ENCODE assay signal across 13 cellular contexts in the genomic region with DNA sequence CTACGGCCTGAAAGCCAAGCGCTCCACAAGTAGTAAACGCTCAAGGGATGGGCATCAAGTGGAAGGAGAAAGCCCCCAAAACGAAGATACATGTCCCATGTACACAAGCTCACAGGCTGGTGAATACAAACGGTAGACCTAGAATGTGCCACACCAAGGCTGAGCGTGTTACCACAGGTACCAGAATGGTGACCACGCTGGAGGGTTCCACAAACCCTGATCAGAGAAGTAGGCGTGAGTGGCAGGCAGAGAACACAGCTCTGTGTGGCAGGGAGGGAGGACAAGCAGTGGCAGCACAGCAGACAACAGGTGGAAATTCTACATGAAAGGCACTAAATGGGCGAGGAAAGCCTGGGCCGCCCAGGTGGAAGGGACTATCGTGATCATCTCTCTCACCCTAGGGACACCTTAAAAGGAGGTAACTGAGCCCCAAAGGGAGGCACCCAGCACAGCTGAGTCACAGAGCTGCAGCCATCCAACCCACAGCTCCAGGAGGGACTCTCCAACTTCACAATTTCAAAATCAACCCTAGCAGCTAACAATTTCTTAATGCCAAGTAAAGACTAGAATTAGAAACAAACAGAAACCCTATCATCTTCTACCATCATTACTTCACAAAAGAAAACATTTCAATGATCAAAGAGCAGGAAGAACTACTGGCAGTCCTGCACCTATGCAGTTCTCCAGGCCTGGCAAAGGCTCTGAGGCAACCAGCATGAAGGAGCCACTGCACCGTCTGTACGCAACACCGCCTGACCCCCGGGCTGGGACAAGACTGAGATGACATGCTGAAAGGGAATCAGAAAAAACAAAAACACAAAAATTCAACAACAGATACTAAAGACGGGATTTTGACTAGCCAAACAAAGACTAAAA. TPM values are rescaled to one million over a fixed set of nuclear protein-coding genes. Genes with fewer than 3 reads are reported as not detected.
A peak's percentile ranks its signal among the peaks of the same experiment; 100 is the strongest.
DNase-seq lines count a peak whose midpoint lies in the region; ATAC-seq, FAIRE-seq and TF ChIP-seq lines count a peak whose summit lies in the region.
"Not testable (repeated sequence)": the region's sequence is repeated elsewhere in the genome, so short reads cannot be mapped to it uniquely, and the experiment has no call there.
"Had no signal": no experiment of that assay in that cellular context is flagged by ENCODE, and none has a peak within 500 bp of the region (broad histone marks: within the 10 kb centered on the region; RNA-seq: fewer than 3 reads in every experiment).

No MANE protein-coding gene starts in this region.

- not testable (repeated sequence) for DNase-seq in CD4-positive, CD25-positive, alpha-beta regulatory T cell; T-cell; activated CD8-positive, alpha-beta T cell treated with anti-CD3 and anti-CD28 coated beads for 36 hours; GM12878 (ENCODE audit: low read depth, low spot score); foreskin keratinocyte; natural killer cell; stimulated activated naive CD8-positive, alpha-beta T cell treated with anti-CD3 and anti-CD28 coated beads, Interleukin-15, Interleukin-2, amounts not matched to agents 100 U/mL and 50 U/mL, for 24 hours

- H3K4me3 ChIP-seq in CD4-positive, CD25-positive, alpha-beta regulatory T cell (ENCODE audit: low read depth, low read length); GM12878: not testable (repeated sequence)

- TF ChIP-seq CTCF in activated CD8-positive, alpha-beta T cell treated with anti-CD3 and anti-CD28 coated beads for 36 hours (IDR thresholded peaks at IDR 0.05); GM12878 (IDR thresholded peaks at IDR 0.05 in 2 of 3, conservative IDR thresholded peaks at IDR 0.05 in 1 of 3; ENCODE audit: control insufficient read depth in 2 of 3, extremely low read depth in 1 of 3, insufficient read depth in 1 of 3, low read depth in 3 of 3, low read length in 3 of 3); foreskin keratinocyte (conservative IDR thresholded peaks at IDR 0.05); natural killer cell (IDR thresholded peaks at IDR 0.05): not testable (repeated sequence)

- not testable (repeated sequence) for H3K27ac Mint-ChIP-seq in CD4-positive, CD25-positive, alpha-beta regulatory T cell; T-cell; activated CD8-positive, alpha-beta T cell treated with anti-CD3 and anti-CD28 coated beads for 36 hours; activated T-helper 17 cell treated with anti-CD3 and anti-CD28 coated beads, Interleukin-2, amount 50 U/mL, for 72 hours; natural killer cell

- H3K4me1 ChIP-seq in CD4-positive, CD25-positive, alpha-beta regulatory T cell (ENCODE audit: control insufficient read depth, insufficient read depth, low read length, poor library complexity, severe bottlenecking); GM12878 (ENCODE audit: control insufficient read depth, insufficient read depth, low read length); foreskin keratinocyte: not testable (repeated sequence)

- not testable (repeated sequence) for H3K36me3 Mint-ChIP-seq in CD4-positive, CD25-positive, alpha-beta regulatory T cell; T-cell; activated CD8-positive, alpha-beta T cell treated with anti-CD3 and anti-CD28 coated beads for 36 hours (ENCODE audit: low read depth); activated T-helper 17 cell treated with anti-CD3 and anti-CD28 coated beads, Interleukin-2, amount 50 U/mL, for 72 hours (ENCODE audit: low read depth); natural killer cell

- not testable (repeated sequence) for H2AFZ ChIP-seq in GM12878 (ENCODE audit: control insufficient read depth, low read depth, low read length)

- not testable (repeated sequence) for TF ChIP-seq EP300 in GM12878 (IDR thresholded peaks at IDR 0.05; ENCODE audit: borderline replicate concordance in 1 of 2, control insufficient read depth in 1 of 2, low read depth in 2 of 2, low read length in 2 of 2)

- H3K4me1 Mint-ChIP-seq in CD4-positive, CD25-positive, alpha-beta regulatory T cell; T-cell; activated CD8-positive, alpha-beta T cell treated with anti-CD3 and anti-CD28 coated beads for 36 hours (ENCODE audit: low read depth); activated T-helper 17 cell treated with anti-CD3 and anti-CD28 coated beads, Interleukin-2, amount 50 U/mL, for 72 hours; natural killer cell: not testable (repeated sequence)

- not testable (repeated sequence) for FAIRE-seq in GM12878 (lab: Jason Lieb, UNC)

- not testable (repeated sequence) for H4K20me1 ChIP-seq in GM12878 (ENCODE audit: control insufficient read depth, insufficient read depth)

- not testable (repeated sequence) for H3K27ac ChIP-seq in CD4-positive, CD25-positive, alpha-beta regulatory T cell (ENCODE audit: insufficient read depth, low read length, poor library complexity, severe bottlenecking); GM12878 (ENCODE audit: control insufficient read depth, insufficient read depth); foreskin keratinocyte

- H3K9me3 ChIP-seq in CD4-positive, CD25-positive, alpha-beta regulatory T cell (ENCODE audit: control insufficient read depth in 2 of 2, low read length in 2 of 2); GM12878 (replicated peaks; ENCODE audit: control insufficient read depth, insufficient read depth, low read length): not testable (repeated sequence)

- POLR2A ChIA-PET in T-cell (lab: Charles Lee); activated CD8-positive, alpha-beta T cell treated with anti-CD3 and anti-CD28 coated beads for 36 hours (lab: Charles Lee); GM12878 (lab: Charles Lee): not testable (repeated sequence)

- BruUV-seq in GM12878 (replicated peaks; lab: Mats Ljungman, UMichigan): not testable (repeated sequence)

- H3K27me3 ChIP-seq in CD4-positive, CD25-positive, alpha-beta regulatory T cell (ENCODE audit: control insufficient read depth, insufficient read depth, low read length); GM12878 (replicated peaks in 1 of 2; ENCODE audit: control insufficient read depth in 2 of 2, insufficient read depth in 2 of 2, low read length in 1 of 2); foreskin keratinocyte: not testable (repeated sequence)

- not testable (repeated sequence) for H3K4me3 Mint-ChIP-seq in CD4-positive, CD25-positive, alpha-beta regulatory T cell; T-cell; activated CD8-positive, alpha-beta T cell treated with anti-CD3 and anti-CD28 coated beads for 36 hours; activated T-helper 17 cell treated with anti-CD3 and anti-CD28 coated beads, Interleukin-2, amount 50 U/mL, for 72 hours; natural killer cell

- RAD21 ChIA-PET in GM12878 (lab: Charles Lee; ENCODE audit: unreplicated experiment): not testable (repeated sequence)

- in situ Hi-C loops in GM12878 (cut with MboI): not testable (repeated sequence)

- not testable (repeated sequence) for H3K9ac ChIP-seq in GM12878 (ENCODE audit: control insufficient read depth, insufficient read depth, low read length)

- H3K9me3 Mint-ChIP-seq in CD4-positive, CD25-positive, alpha-beta regulatory T cell; T-cell; activated CD8-positive, alpha-beta T cell treated with anti-CD3 and anti-CD28 coated beads for 36 hours; activated T-helper 17 cell treated with anti-CD3 and anti-CD28 coated beads, Interleukin-2, amount 50 U/mL, for 72 hours; natural killer cell: not testable (repeated sequence)

- H3K79me2 ChIP-seq in GM12878 (ENCODE audit: control insufficient read depth, insufficient read depth, low read length): not testable (repeated sequence)

- H3K4me2 ChIP-seq in GM12878 (ENCODE audit: control insufficient read depth, insufficient read depth): not testable (repeated sequence)

- SMC1A ChIA-PET in GM12878 (lab: Charles Lee; ENCODE audit: uncharacterized antibody, unreplicated experiment): not testable (repeated sequence)

- CTCF ChIA-PET in T-cell (lab: Charles Lee); activated CD8-positive, alpha-beta T cell treated with anti-CD3 and anti-CD28 coated beads for 36 hours (lab: Charles Lee); GM12878 (lab: Yijun Ruan, JAX): not testable (repeated sequence)

- TF ChIP-seq RAD21 in GM12878 (IDR thresholded peaks at IDR 0.05; ENCODE audit: insufficient read depth, low read depth, low read length): not testable (repeated sequence)

- not testable (repeated sequence) for TF ChIP-seq POLR2A in GM12878 (IDR thresholded peaks at IDR 0.05; ENCODE audit: low read depth, low read length)

- peak; percentile 72 to 85 for ATAC-seq in CD4-positive, CD25-positive, alpha-beta regulatory T cell (ENCODE audit: low read depth in 2 of 2)
- peak; percentile 81 to 92 (median 87) for ATAC-seq in T-cell (replicated peaks in 1 of 4)
- ATAC-seq in activated CD8-positive, alpha-beta T cell treated with anti-CD3 and anti-CD28 coated beads for 36 hours: peak; percentile 96
- ATAC-seq in activated T-helper 17 cell treated with anti-CD3 and anti-CD28 coated beads, Interleukin-2, amount 50 U/mL, for 72 hours (replicated peaks): peak; percentile 98
- peak; percentile 59 for ATAC-seq in GM12878
- ATAC-seq in foreskin keratinocyte: peak; percentile 30
- peak in 2 of 3 donors; percentile 46 to 55 for ATAC-seq in natural killer cell
- peak; percentile 93 for ATAC-seq in stimulated activated naive CD8-positive, alpha-beta T cell treated with anti-CD3 and anti-CD28 coated beads, Interleukin-15, Interleukin-2, amounts not matched to agents 100 U/mL and 50 U/mL, for 24 hours

- not testable (repeated sequence) for H3K27me3 Mint-ChIP-seq in CD4-positive, CD25-positive, alpha-beta regulatory T cell; T-cell; activated CD8-positive, alpha-beta T cell treated with anti-CD3 and anti-CD28 coated beads for 36 hours; activated T-helper 17 cell treated with anti-CD3 and anti-CD28 coated beads, Interleukin-2, amount 50 U/mL, for 72 hours; natural killer cell (ENCODE audit: low read depth in 2 of 2)

- not testable (repeated sequence) for H3K36me3 ChIP-seq in CD4-positive, CD25-positive, alpha-beta regulatory T cell (ENCODE audit: control insufficient read depth, insufficient read depth, low read length); GM12878 (ENCODE audit: control insufficient read depth in 2 of 2, insufficient read depth in 2 of 2, low read length in 1 of 2)

- WGBS in GM12878 (ENCODE audit: insufficient coverage, insufficient replicate concordance, low lambda C conversion rate, missing lambda C conversion rate): no CpG with 5 or more reads among the region's 16 CpGs

- intact Hi-C loops in activated CD8-positive, alpha-beta T cell treated with anti-CD3 and anti-CD28 coated beads for 36 hours (cut with micrococcal nuclease); GM12878 (cut with micrococcal nuclease; ENCODE audit: unreplicated experiment); natural killer cell (cut with micrococcal nuclease): not testable (repeated sequence)

RNA-seq across cellular contexts. Expression of a gene that starts 32.7 kb away (rescaled TPM):
- total RNA-seq in CD4-positive, CD25-positive, alpha-beta regulatory T cell: 3.5 TPM
- 1 to 10 TPM in 1 of 4 donors, under 1 TPM in 3; 0.52 to 1.3 (median 0.70) TPM for polyA plus RNA-seq in CD4-positive, CD25-positive, alpha-beta regulatory T cell
- 10 to 100 TPM in 2 of 5 donors, 1 to 10 TPM in 2, not detected in 1; 2.7 to 14.4 (median 10.7) TPM for total RNA-seq in T-cell
- total RNA-seq in activated CD8-positive, alpha-beta T cell treated with anti-CD3 and anti-CD28 coated beads for 36 hours: 1 to 10 TPM; 1.2 to 2.1 TPM
- 10 to 100 TPM in 1 of 2 donors, 1 to 10 TPM in 1; 1.3 to 11.0 TPM for total RNA-seq in activated T-helper 17 cell treated with anti-CD3 and anti-CD28 coated beads, Interleukin-2, amount 50 U/mL, for 72 hours
- 3.7 and 4.8 TPM in 2 replicates for total RNA-seq in GM12878 (2013; cell fraction: nucleolus; rRNA removed)
- 0.96 and 1.0 TPM in 2 replicates for total RNA-seq in GM12878 (2014; rRNA removed)
- total RNA-seq in GM12878 (2014; rRNA removed; fragmentation: Illumina TruSeq; extraction: Trizol): not detected in 2 replicates
- 0.48 and 2.2 TPM in 2 replicates for total RNA-seq in GM12878 (2021)
- polyA plus RNA-seq in GM12878 (2011; ENCODE audit: low read depth): 12.9 TPM
- polyA plus RNA-seq in GM12878 (2011; rRNA removed): 0.63 and 1.5 TPM in 2 replicates
- polyA plus RNA-seq in GM12878 (2011; cell fraction: cytosol; rRNA removed): 2.4 and 7.4 TPM in 2 replicates
- polyA plus RNA-seq in GM12878 (2011; cell fraction: nucleus; rRNA removed): 43.6 and 52.3 TPM in 2 replicates
- 2.5 and 3.0 TPM in 2 replicates for polyA plus RNA-seq in GM12878 (2012)
- polyA plus RNA-seq in GM12878 (2014; fragmentation: Illumina TruSeq; extraction: Trizol): not detected in 2 replicates
- polyA plus RNA-seq in GM12878 (2014; fragmentation: Nextera tagmentation; extraction: Ambion mirVana): not detected
- polyA plus RNA-seq in GM12878 (2014; rRNA removed): 1.9 and 3.1 TPM in 2 replicates
- 1 to 10 TPM in 1 of 2 experiments, under 1 TPM in 1; 0.67 to 1.0 TPM for polyA plus RNA-seq in GM12878 (2016; fragmentation: Nextera tagmentation; extraction: Ambion mirVana)
- polyA minus RNA-seq in GM12878 (2011; rRNA and poly(A)+ RNA removed): 0.57 TPM in 1 of 2 replicates, not detected in the other
- not detected in 2 replicates for polyA minus RNA-seq in GM12878 (2011; cell fraction: cytosol; rRNA and poly(A)+ RNA removed)
- 0.48 and 0.77 TPM in 2 replicates for polyA minus RNA-seq in GM12878 (2011; cell fraction: nucleus; rRNA and poly(A)+ RNA removed)
- 0.56 and 2.4 TPM in 2 replicates for total RNA-seq in foreskin keratinocyte
- polyA plus RNA-seq in foreskin keratinocyte: 0.87 and 4.1 TPM in 2 replicates
- 1 to 10 TPM; 1.6 to 8.5 (median 6.5) TPM for total RNA-seq in natural killer cell
- total RNA-seq: GM23248, H4 had no signal

RNA-seq across cellular contexts. Expression of a gene that starts 42.4 kb away (rescaled TPM):
- total RNA-seq in CD4-positive, CD25-positive, alpha-beta regulatory T cell: not detected
- not detected for polyA plus RNA-seq in CD4-positive, CD25-positive, alpha-beta regulatory T cell
- not detected for total RNA-seq in T-cell
- not detected for total RNA-seq in activated CD8-positive, alpha-beta T cell treated with anti-CD3 and anti-CD28 coated beads for 36 hours
- not detected for total RNA-seq in activated T-helper 17 cell treated with anti-CD3 and anti-CD28 coated beads, Interleukin-2, amount 50 U/mL, for 72 hours
- not detected in 2 replicates for total RNA-seq in GM12878 (2013; cell fraction: nucleolus; rRNA removed)
- not detected in 2 replicates for total RNA-seq in GM12878 (2014; rRNA removed)
- not detected in 2 replicates for total RNA-seq in GM12878 (2014; rRNA removed; fragmentation: Illumina TruSeq; extraction: Trizol)
- total RNA-seq in GM12878 (2021): not detected in 2 replicates
- polyA plus RNA-seq in GM12878 (2011; ENCODE audit: low read depth): not detected
- not detected in 2 replicates for polyA plus RNA-seq in GM12878 (2011; rRNA removed)
- polyA plus RNA-seq in GM12878 (2011; cell fraction: cytosol; rRNA removed): not detected in 2 replicates
- polyA plus RNA-seq in GM12878 (2011; cell fraction: nucleus; rRNA removed): not detected in 2 replicates
- not detected in 2 replicates for polyA plus RNA-seq in GM12878 (2012)
- not detected in 2 replicates for polyA plus RNA-seq in GM12878 (2014; fragmentation: Illumina TruSeq; extraction: Trizol)
- polyA plus RNA-seq in GM12878 (2014; fragmentation: Nextera tagmentation; extraction: Ambion mirVana): not detected
- 0.08 TPM in 1 of 2 replicates, not detected in the other for polyA plus RNA-seq in GM12878 (2014; rRNA removed)
- polyA plus RNA-seq in GM12878 (2016; fragmentation: Nextera tagmentation; extraction: Ambion mirVana): not detected
- polyA minus RNA-seq in GM12878 (2011; rRNA and poly(A)+ RNA removed): not detected in 2 replicates
- not detected in 2 replicates for polyA minus RNA-seq in GM12878 (2011; cell fraction: cytosol; rRNA and poly(A)+ RNA removed)
- not detected in 2 replicates for polyA minus RNA-seq in GM12878 (2011; cell fraction: nucleus; rRNA and poly(A)+ RNA removed)
- not detected in 2 replicates for total RNA-seq in foreskin keratinocyte
- not detected in 2 replicates for polyA plus RNA-seq in foreskin keratinocyte
- total RNA-seq in natural killer cell: not detected
- total RNA-seq: CD8-positive, alpha-beta memory T cell; GM23248; H4 had no signal
- polyA plus RNA-seq: A549; BJ; CD8-positive, alpha-beta memory T cell; GM23248 had no signal

RNA-seq across cellular contexts. Expression of a gene that starts 51.4 kb away (rescaled TPM):
- total RNA-seq in CD4-positive, CD25-positive, alpha-beta regulatory T cell: 0.86 TPM
- 1 to 10 TPM in 2 of 4 donors, under 1 TPM in 2; 0.56 to 1.8 (median 1.1) TPM for polyA plus RNA-seq in CD4-positive, CD25-positive, alpha-beta regulatory T cell
- total RNA-seq in T-cell: 1 to 10 TPM; 1.3 to 7.6 (median 5.5) TPM
- under 1 TPM; 0.34 to 0.49 TPM for total RNA-seq in activated CD8-positive, alpha-beta T cell treated with anti-CD3 and anti-CD28 coated beads for 36 hours
- under 1 TPM; 0.16 to 0.73 TPM for total RNA-seq in activated T-helper 17 cell treated with anti-CD3 and anti-CD28 coated beads, Interleukin-2, amount 50 U/mL, for 72 hours
- total RNA-seq in GM12878 (2013; cell fraction: nucleolus; rRNA removed): 0.86 and 1.5 TPM in 2 replicates
- total RNA-seq in GM12878 (2014; rRNA removed): 0.23 and 0.27 TPM in 2 replicates
- 0.09 and 0.13 TPM in 2 replicates for total RNA-seq in GM12878 (2014; rRNA removed; fragmentation: Illumina TruSeq; extraction: Trizol)
- total RNA-seq in GM12878 (2021): 0.28 and 0.29 TPM in 2 replicates
- 0.04 TPM for polyA plus RNA-seq in GM12878 (2011; ENCODE audit: low read depth)
- 0.04 and 0.05 TPM in 2 replicates for polyA plus RNA-seq in GM12878 (2011; rRNA removed)
- polyA plus RNA-seq in GM12878 (2011; cell fraction: cytosol; rRNA removed): 0.07 and 0.10 TPM in 2 replicates
- polyA plus RNA-seq in GM12878 (2011; cell fraction: nucleus; rRNA removed): 0.29 and 0.33 TPM in 2 replicates
- polyA plus RNA-seq in GM12878 (2012): 0.08 and 0.15 TPM in 2 replicates
- polyA plus RNA-seq in GM12878 (2014; fragmentation: Illumina TruSeq; extraction: Trizol): 0.08 and 0.15 TPM in 2 replicates
- polyA plus RNA-seq in GM12878 (2014; fragmentation: Nextera tagmentation; extraction: Ambion mirVana): under 1 TPM in 1 of 2 experiments, not detected in 1; 0.02 TPM
- 0.09 and 0.13 TPM in 2 replicates for polyA plus RNA-seq in GM12878 (2014; rRNA removed)
- under 1 TPM; 0.43 to 0.45 TPM for polyA plus RNA-seq in GM12878 (2016; fragmentation: Nextera tagmentation; extraction: Ambion mirVana)
- 0.72 and 0.80 TPM in 2 replicates for polyA minus RNA-seq in GM12878 (2011; rRNA and poly(A)+ RNA removed)
- 0.21 TPM in 1 of 2 replicates, not detected in the other for polyA minus RNA-seq in GM12878 (2011; cell fraction: cytosol; rRNA and poly(A)+ RNA removed)
- 0.36 and 0.67 TPM in 2 replicates for polyA minus RNA-seq in GM12878 (2011; cell fraction: nucleus; rRNA and poly(A)+ RNA removed)
- total RNA-seq in foreskin keratinocyte: 0.07 and 0.10 TPM in 2 replicates
- 0.02 and 0.03 TPM in 2 replicates for polyA plus RNA-seq in foreskin keratinocyte
- 1 to 10 TPM in 1 of 3 donors, under 1 TPM in 2; 0.30 to 1.1 (median 0.42) TPM for total RNA-seq in natural killer cell

Comparison
In these comparisons a context has a peak if more than half of its experiments do, and no peak if none do; other contexts are left out.
1. ATAC-seq: peak in every context shown above with its lines; median percentile 98 in activated T-helper 17 cell treated with anti-CD3 and anti-CD28 coated beads, Interleukin-2, amount 50 U/mL, for 72 hours; 96 in activated CD8-positive, alpha-beta T cell treated with anti-CD3 and anti-CD28 coated beads for 36 hours; 93 in stimulated activated naive CD8-positive, alpha-beta T cell treated with anti-CD3 and anti-CD28 coated beads, Interleukin-15, Interleukin-2, amounts not matched to agents 100 U/mL and 50 U/mL, for 24 hours; 87 in T-cell; 78 in CD4-positive, CD25-positive, alpha-beta regulatory T cell; 59 in GM12878; 50 in natural killer cell; 30 in foreskin keratinocyte.